In genomic region chr7:150756858-150757257, GRCh38 we compare ENCODE assay signal across 10 cellular contexts. TPM values are rescaled to one million over a fixed set of nuclear protein-coding genes. Genes with fewer than 3 reads are reported as not detected.
A peak's percentile ranks its signal among the peaks of the same experiment; 100 is the strongest.
DNase-seq lines count a peak whose midpoint lies in the region; ATAC-seq and TF ChIP-seq lines count a peak whose summit lies in the region.
"Had no signal": no experiment of that assay in that cellular context is flagged by ENCODE, and none has a peak within 500 bp of the region (broad histone marks: within the 10 kb centered on the region; RNA-seq: fewer than 3 reads in every experiment).

No MANE protein-coding gene starts in this region.

- intact Hi-C loops in heart left ventricle (cut with DNase I): loop anchor here in 9 of 10 donors (1.0 to 10.0 kb wide), 6 partner anchors 125 to 472 kb away; partner anchors contain the start of genes GIMAP6 (in 2 of the 9) and REPIN1 (in 1 of the 9)
- intact Hi-C loops in left cardiac atrium (cut with DNase I): loop anchor here in 1 of 2 donors (2.0 kb wide), 1 partner anchor 308 kb away; no protein-coding TSS in a partner anchor

- peak; percentile 40 to 73 (median 62) for TF ChIP-seq CTCF in heart left ventricle (IDR thresholded peaks at IDR 0.05)
- TF ChIP-seq CTCF in fibroblast of villous mesenchyme (IDR thresholded peaks at IDR 0.05; ENCODE audit: insufficient read depth, low read depth, low read length): peak; percentile 22
- TF ChIP-seq CTCF in upper lobe of left lung (IDR thresholded peaks at IDR 0.05): peak in 5 of 6 experiments; percentile 32 to 53 (median 46)

- DNase-seq in heart left ventricle (no peak), left cardiac atrium (no peak), RPMI7951 (ENCODE audit: low read depth) (peak; percentile 13), fibroblast of villous mesenchyme (ENCODE audit: low read depth) (peak; percentile 11), upper lobe of left lung (no peak)
- DNase-seq: stimulated activated CD4-positive, alpha-beta T cell treated with anti-CD3 and anti-CD28 coated beads, Interleukin-4, amount 100 ng/mL, for 4 hours had no signal

- no peaks in the 10 kb centered on the region for H3K36me3 ChIP-seq in heart left ventricle
- H3K36me3 ChIP-seq in upper lobe of left lung: no peaks in the 10 kb centered on the region

- 30 to 54% (median 39%) methylated on average over 1 of the region's 1 CpG for WGBS in heart left ventricle, 4 donors
- 38 to 41% methylated on average over 1 of the region's 1 CpG for WGBS in upper lobe of left lung, 2 donors

- peaks cover 0 to 46% (median 36%) of the 10 kb centered on the region in 12 donors for H3K4me1 ChIP-seq in heart left ventricle
- peaks cover 11 to 24% (median 19%) of the 10 kb centered on the region in 4 donors for H3K4me1 ChIP-seq in upper lobe of left lung

- H3K27ac ChIP-seq in heart left ventricle (peak overlapping the region in 7 of 12 donors; percentile 67 to 90 (median 81)), upper lobe of left lung (peak overlapping the region in 1 of 4 donors; percentile 54)
- H3K27ac ChIP-seq: SK-N-MC had no signal

- H3K9me3 ChIP-seq in heart left ventricle (peaks cover 0 to 7% (median 0%) of the 10 kb centered on the region in 12 donors), upper lobe of left lung (no peaks in the 10 kb centered on the region)

- H3K4me3 ChIP-seq in heart left ventricle (no peak overlapping the region), fibroblast of villous mesenchyme (ENCODE audit: low read depth, low read length) (no peak overlapping the region), upper lobe of left lung (no peak overlapping the region)
- H3K4me3 ChIP-seq: SK-N-MC had no signal

- peak in 2 of 4 donors; percentile 34 to 40 for ATAC-seq in heart left ventricle
- no peak for ATAC-seq in left cardiac atrium
- ATAC-seq in upper lobe of left lung (ENCODE audit: low FRiP score in 2 of 2): no peak
- no peak for ATAC-seq in HG03354 (IDR thresholded peaks at IDR 0.05; ENCODE audit: poor library complexity, severe bottlenecking, unreplicated experiment)
- no peak for ATAC-seq in GM21737 (IDR thresholded peaks at IDR 0.05; ENCODE audit: unreplicated experiment)
- no peak for ATAC-seq in HG02870 (IDR thresholded peaks at IDR 0.05; ENCODE audit: unreplicated experiment)

- TF ChIP-seq POLR2A in heart left ventricle (IDR thresholded peaks at IDR 0.05) (no peak), upper lobe of left lung (IDR thresholded peaks at IDR 0.05) (no peak)

- no peak for TF ChIP-seq EP300 in upper lobe of left lung (IDR thresholded peaks at IDR 0.05)

- no peaks in the 10 kb centered on the region for H3K27me3 ChIP-seq in heart left ventricle
- H3K27me3 ChIP-seq in upper lobe of left lung: no peaks in the 10 kb centered on the region

RNA-seq across cellular contexts. Expression of gene GIMAP5, which starts 19.6 kb away (rescaled TPM):
- total RNA-seq in heart left ventricle: 10 to 100 TPM in 8 of 9 donors, 1 to 10 TPM in 1; 6.4 to 40.4 (median 12.2) TPM
- polyA plus RNA-seq in heart left ventricle: 10 to 100 TPM; 22.1 to 22.2 TPM
- 10 to 100 TPM; 18.6 to 25.6 TPM for total RNA-seq in left cardiac atrium
- total RNA-seq in RPMI7951 (2014; rRNA removed; shearing (Covaris generic)): 0.49 TPM in 1 of 2 replicates, not detected in the other
- total RNA-seq in fibroblast of villous mesenchyme: not detected in 2 replicates
- total RNA-seq in upper lobe of left lung: 100 to 1,000 TPM in 1 of 6 donors, 10 to 100 TPM in 5; 28.0 to 103 (median 41.3) TPM

RNA-seq across cellular contexts. Expression of gene GIMAP1, which starts 40.4 kb away (rescaled TPM):
- total RNA-seq in heart left ventricle (1 to 10 TPM; 3.4 to 9.2 (median 5.8) TPM), left cardiac atrium (1 to 10 TPM; 4.5 to 7.0 TPM), fibroblast of villous mesenchyme (not detected in 2 replicates), upper lobe of left lung (10 to 100 TPM in 5 of 6 donors, 1 to 10 TPM in 1; 8.4 to 13.5 (median 12.1) TPM)
- polyA plus RNA-seq in heart left ventricle: 1 to 10 TPM; 7.7 to 9.7 TPM
- total RNA-seq in RPMI7951 (2014; rRNA removed; shearing (Covaris generic)): not detected in 2 replicates

RNA-seq across cellular contexts. Expression of gene TMEM176B, which starts 43.3 kb away (rescaled TPM):
- 100 to 1,000 TPM in 3 of 9 donors, 10 to 100 TPM in 6; 25.1 to 137 (median 84.4) TPM for total RNA-seq in heart left ventricle
- polyA plus RNA-seq in heart left ventricle: 10 to 100 TPM; 18.9 to 21.2 TPM
- total RNA-seq in left cardiac atrium: 100 to 1,000 TPM; 125 to 241 TPM
- total RNA-seq in RPMI7951 (2014; rRNA removed; shearing (Covaris generic)): not detected in 2 replicates
- total RNA-seq in fibroblast of villous mesenchyme: 0.43 TPM in 1 of 2 replicates, not detected in the other
- total RNA-seq in upper lobe of left lung: 10 to 100 TPM; 10.5 to 82.8 (median 27.4) TPM

RNA-seq across cellular contexts. Expression of gene TMEM176A, which starts 43.7 kb away (rescaled TPM):
- total RNA-seq in heart left ventricle (10 to 100 TPM; 11.7 to 77.1 (median 37.9) TPM), left cardiac atrium (100 to 1,000 TPM in 1 of 2 donors, 10 to 100 TPM in 1; 92.1 to 110 TPM), fibroblast of villous mesenchyme (under 0.01 TPM in 1 of 2 replicates, not detected in the other), upper lobe of left lung (10 to 100 TPM in 5 of 6 donors, 1 to 10 TPM in 1; 8.4 to 67.9 (median 16.3) TPM)
- polyA plus RNA-seq in heart left ventricle: 10 to 100 TPM; 10.2 to 17.9 TPM
- total RNA-seq in RPMI7951 (2014; rRNA removed; shearing (Covaris generic)): not detected in 2 replicates

Comparison
In these comparisons a context has a peak if more than half of its experiments do, and no peak if none do; other contexts are left out.
1. DNase-seq: peak in RPMI7951 (single experiment) and fibroblast of villous mesenchyme (single experiment); none in heart left ventricle (0 of 5), left cardiac atrium (single experiment) and upper lobe of left lung (0 of 2).
2. Peak in every context shown above with its lines, with median percentiles within 50 percentile points of each other: CTCF ChIP-seq.